Comparison of ENCODE assay signal across 2 cellular contexts in genomic region chr7:47672267-47672920, GRCh38.
TF ChIP-seq lines count a peak whose summit lies in the region.

No MANE protein-coding gene starts in this region.

TF ChIP-seq in IMR-90, 13 proteins besides CTCF, POLR2A, EP300 and RAD21:
- TF ChIP-seq CEBPB (IDR thresholded peaks at IDR 0.05; ENCODE audit: low read depth, low read length) (no peak), FOS (IDR thresholded peaks at IDR 0.05; ENCODE audit: low read depth, low read length) (no peak), MAFK (IDR thresholded peaks at IDR 0.05; ENCODE audit: low read depth, low read length) (no peak), MAZ (IDR thresholded peaks at IDR 0.05; ENCODE audit: borderline replicate concordance, low read depth, low read length) (no peak), NFE2L2 (IDR thresholded peaks at IDR 0.05; ENCODE audit: low read depth, low read length) (no peak), RCOR1 (IDR thresholded peaks at IDR 0.05; ENCODE audit: insufficient replicate concordance, low read length) (no peak), BHLHE40 (IDR thresholded peaks at IDR 0.05; ENCODE audit: low read depth, low read length) (no peak), SMC3 (IDR thresholded peaks at IDR 0.05; ENCODE audit: low read depth, low read length) (no peak), MXI1 (IDR thresholded peaks at IDR 0.05; ENCODE audit: borderline replicate concordance, low read depth, low read length) (no peak), RFX5 (IDR thresholded peaks at IDR 0.05; ENCODE audit: low read depth, low read length) (no peak), CHD1 (IDR thresholded peaks at IDR 0.05; ENCODE audit: low read depth, low read length) (no peak)
- TF ChIP-seq, protein P1, sequence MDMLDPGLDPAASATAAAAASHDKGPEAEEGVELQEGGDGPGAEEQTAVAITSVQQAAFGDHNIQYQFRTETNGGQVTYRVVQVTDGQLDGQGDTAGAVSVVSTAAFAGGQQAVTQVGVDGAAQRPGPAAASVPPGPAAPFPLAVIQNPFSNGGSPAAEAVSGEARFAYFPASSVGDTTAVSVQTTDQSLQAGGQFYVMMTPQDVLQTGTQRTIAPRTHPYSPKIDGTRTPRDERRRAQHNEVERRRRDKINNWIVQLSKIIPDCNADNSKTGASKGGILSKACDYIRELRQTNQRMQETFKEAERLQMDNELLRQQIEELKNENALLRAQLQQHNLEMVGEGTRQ (IDR thresholded peaks at IDR 0.05; ENCODE audit: low read depth, low read length) = no peak
- TF ChIP-seq, protein P2, sequence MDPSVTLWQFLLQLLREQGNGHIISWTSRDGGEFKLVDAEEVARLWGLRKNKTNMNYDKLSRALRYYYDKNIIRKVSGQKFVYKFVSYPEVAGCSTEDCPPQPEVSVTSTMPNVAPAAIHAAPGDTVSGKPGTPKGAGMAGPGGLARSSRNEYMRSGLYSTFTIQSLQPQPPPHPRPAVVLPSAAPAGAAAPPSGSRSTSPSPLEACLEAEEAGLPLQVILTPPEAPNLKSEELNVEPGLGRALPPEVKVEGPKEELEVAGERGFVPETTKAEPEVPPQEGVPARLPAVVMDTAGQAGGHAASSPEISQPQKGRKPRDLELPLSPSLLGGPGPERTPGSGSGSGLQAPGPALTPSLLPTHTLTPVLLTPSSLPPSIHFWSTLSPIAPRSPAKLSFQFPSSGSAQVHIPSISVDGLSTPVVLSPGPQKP (IDR thresholded peaks at IDR 0.05; ENCODE audit: borderline replicate concordance, low read depth, low read length) = no peak

TF ChIP-seq in WTC11, 78 proteins besides CTCF, POLR2A, EP300 and RAD21 (continues in another document):
- TF ChIP-seq SP1 (CRISPR knock-in tag; conservative IDR thresholded peaks at IDR 0.05) (no peak), JAZF1 (CRISPR knock-in tag; IDR thresholded peaks at IDR 0.05) (no peak), E2F4 (CRISPR knock-in tag; IDR thresholded peaks at IDR 0.05; ENCODE audit: borderline replicate concordance, low read depth) (no peak), ETV6 (CRISPR knock-in tag; IDR thresholded peaks at IDR 0.05) (no peak), RORB (CRISPR knock-in tag; IDR thresholded peaks at IDR 0.05) (no peak), TEAD4 (CRISPR knock-in tag; IDR thresholded peaks at IDR 0.05) (no peak), JUN (CRISPR knock-in tag; IDR thresholded peaks at IDR 0.05) (no peak), CBFB (CRISPR knock-in tag; IDR thresholded peaks at IDR 0.05; ENCODE audit: low read depth) (no peak), STAT6 (CRISPR knock-in tag; conservative IDR thresholded peaks at IDR 0.05; ENCODE audit: low read depth) (no peak), HMGXB4 (CRISPR knock-in tag; IDR thresholded peaks at IDR 0.05) (no peak), PRRX2 (CRISPR knock-in tag; IDR thresholded peaks at IDR 0.05) (no peak), SMAD4 (CRISPR knock-in tag; IDR thresholded peaks at IDR 0.05) (no peak), ERG (CRISPR knock-in tag; IDR thresholded peaks at IDR 0.05) (no peak)
- TF ChIP-seq, protein P3, sequence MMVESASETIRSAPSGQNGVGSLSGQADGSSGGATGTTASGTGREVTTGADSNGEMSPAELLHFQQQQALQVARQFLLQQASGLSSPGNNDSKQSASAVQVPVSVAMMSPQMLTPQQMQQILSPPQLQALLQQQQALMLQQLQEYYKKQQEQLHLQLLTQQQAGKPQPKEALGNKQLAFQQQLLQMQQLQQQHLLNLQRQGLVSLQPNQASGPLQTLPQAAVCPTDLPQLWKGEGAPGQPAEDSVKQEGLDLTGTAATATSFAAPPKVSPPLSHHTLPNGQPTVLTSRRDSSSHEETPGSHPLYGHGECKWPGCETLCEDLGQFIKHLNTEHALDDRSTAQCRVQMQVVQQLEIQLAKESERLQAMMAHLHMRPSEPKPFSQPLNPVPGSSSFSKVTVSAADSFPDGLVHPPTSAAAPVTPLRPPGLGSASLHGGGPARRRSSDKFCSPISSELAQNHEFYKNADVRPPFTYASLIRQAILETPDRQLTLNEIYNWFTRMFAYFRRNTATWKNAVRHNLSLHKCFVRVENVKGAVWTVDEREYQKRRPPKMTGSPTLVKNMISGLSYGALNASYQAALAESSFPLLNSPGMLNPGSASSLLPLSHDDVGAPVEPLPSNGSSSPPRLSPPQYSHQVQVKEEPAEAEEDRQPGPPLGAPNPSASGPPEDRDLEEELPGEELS (CRISPR knock-in tag; IDR thresholded peaks at IDR 0.05) = no peak
- TF ChIP-seq, protein P1 (CRISPR knock-in tag; IDR thresholded peaks at IDR 0.05) = no peak
- TF ChIP-seq, protein P4, sequence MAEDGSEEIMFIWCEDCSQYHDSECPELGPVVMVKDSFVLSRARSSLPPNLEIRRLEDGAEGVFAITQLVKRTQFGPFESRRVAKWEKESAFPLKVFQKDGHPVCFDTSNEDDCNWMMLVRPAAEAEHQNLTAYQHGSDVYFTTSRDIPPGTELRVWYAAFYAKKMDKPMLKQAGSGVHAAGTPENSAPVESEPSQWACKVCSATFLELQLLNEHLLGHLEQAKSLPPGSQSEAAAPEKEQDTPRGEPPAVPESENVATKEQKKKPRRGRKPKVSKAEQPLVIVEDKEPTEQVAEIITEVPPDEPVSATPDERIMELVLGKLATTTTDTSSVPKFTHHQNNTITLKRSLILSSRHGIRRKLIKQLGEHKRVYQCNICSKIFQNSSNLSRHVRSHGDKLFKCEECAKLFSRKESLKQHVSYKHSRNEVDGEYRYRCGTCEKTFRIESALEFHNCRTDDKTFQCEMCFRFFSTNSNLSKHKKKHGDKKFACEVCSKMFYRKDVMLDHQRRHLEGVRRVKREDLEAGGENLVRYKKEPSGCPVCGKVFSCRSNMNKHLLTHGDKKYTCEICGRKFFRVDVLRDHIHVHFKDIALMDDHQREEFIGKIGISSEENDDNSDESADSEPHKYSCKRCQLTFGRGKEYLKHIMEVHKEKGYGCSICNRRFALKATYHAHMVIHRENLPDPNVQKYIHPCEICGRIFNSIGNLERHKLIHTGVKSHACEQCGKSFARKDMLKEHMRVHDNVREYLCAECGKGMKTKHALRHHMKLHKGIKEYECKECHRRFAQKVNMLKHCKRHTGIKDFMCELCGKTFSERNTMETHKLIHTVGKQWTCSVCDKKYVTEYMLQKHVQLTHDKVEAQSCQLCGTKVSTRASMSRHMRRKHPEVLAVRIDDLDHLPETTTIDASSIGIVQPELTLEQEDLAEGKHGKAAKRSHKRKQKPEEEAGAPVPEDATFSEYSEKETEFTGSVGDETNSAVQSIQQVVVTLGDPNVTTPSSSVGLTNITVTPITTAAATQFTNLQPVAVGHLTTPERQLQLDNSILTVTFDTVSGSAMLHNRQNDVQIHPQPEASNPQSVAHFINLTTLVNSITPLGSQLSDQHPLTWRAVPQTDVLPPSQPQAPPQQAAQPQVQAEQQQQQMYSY (CRISPR knock-in tag; IDR thresholded peaks at IDR 0.05) = no peak
- TF ChIP-seq, protein P5, sequence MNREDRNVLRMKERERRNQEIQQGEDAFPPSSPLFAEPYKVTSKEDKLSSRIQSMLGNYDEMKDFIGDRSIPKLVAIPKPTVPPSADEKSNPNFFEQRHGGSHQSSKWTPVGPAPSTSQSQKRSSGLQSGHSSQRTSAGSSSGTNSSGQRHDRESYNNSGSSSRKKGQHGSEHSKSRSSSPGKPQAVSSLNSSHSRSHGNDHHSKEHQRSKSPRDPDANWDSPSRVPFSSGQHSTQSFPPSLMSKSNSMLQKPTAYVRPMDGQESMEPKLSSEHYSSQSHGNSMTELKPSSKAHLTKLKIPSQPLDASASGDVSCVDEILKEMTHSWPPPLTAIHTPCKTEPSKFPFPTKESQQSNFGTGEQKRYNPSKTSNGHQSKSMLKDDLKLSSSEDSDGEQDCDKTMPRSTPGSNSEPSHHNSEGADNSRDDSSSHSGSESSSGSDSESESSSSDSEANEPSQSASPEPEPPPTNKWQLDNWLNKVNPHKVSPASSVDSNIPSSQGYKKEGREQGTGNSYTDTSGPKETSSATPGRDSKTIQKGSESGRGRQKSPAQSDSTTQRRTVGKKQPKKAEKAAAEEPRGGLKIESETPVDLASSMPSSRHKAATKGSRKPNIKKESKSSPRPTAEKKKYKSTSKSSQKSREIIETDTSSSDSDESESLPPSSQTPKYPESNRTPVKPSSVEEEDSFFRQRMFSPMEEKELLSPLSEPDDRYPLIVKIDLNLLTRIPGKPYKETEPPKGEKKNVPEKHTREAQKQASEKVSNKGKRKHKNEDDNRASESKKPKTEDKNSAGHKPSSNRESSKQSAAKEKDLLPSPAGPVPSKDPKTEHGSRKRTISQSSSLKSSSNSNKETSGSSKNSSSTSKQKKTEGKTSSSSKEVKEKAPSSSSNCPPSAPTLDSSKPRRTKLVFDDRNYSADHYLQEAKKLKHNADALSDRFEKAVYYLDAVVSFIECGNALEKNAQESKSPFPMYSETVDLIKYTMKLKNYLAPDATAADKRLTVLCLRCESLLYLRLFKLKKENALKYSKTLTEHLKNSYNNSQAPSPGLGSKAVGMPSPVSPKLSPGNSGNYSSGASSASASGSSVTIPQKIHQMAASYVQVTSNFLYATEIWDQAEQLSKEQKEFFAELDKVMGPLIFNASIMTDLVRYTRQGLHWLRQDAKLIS (CRISPR knock-in tag; IDR thresholded peaks at IDR 0.05; ENCODE audit: borderline replicate concordance) = no peak
- TF ChIP-seq, protein P6, sequence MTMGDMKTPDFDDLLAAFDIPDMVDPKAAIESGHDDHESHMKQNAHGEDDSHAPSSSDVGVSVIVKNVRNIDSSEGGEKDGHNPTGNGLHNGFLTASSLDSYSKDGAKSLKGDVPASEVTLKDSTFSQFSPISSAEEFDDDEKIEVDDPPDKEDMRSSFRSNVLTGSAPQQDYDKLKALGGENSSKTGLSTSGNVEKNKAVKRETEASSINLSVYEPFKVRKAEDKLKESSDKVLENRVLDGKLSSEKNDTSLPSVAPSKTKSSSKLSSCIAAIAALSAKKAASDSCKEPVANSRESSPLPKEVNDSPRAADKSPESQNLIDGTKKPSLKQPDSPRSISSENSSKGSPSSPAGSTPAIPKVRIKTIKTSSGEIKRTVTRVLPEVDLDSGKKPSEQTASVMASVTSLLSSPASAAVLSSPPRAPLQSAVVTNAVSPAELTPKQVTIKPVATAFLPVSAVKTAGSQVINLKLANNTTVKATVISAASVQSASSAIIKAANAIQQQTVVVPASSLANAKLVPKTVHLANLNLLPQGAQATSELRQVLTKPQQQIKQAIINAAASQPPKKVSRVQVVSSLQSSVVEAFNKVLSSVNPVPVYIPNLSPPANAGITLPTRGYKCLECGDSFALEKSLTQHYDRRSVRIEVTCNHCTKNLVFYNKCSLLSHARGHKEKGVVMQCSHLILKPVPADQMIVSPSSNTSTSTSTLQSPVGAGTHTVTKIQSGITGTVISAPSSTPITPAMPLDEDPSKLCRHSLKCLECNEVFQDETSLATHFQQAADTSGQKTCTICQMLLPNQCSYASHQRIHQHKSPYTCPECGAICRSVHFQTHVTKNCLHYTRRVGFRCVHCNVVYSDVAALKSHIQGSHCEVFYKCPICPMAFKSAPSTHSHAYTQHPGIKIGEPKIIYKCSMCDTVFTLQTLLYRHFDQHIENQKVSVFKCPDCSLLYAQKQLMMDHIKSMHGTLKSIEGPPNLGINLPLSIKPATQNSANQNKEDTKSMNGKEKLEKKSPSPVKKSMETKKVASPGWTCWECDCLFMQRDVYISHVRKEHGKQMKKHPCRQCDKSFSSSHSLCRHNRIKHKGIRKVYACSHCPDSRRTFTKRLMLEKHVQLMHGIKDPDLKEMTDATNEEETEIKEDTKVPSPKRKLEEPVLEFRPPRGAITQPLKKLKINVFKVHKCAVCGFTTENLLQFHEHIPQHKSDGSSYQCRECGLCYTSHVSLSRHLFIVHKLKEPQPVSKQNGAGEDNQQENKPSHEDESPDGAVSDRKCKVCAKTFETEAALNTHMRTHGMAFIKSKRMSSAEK (CRISPR knock-in tag; IDR thresholded peaks at IDR 0.05; ENCODE audit: borderline replicate concordance) = no peak
